ENCODE assay signal across 9 cellular contexts in the genomic region with DNA sequence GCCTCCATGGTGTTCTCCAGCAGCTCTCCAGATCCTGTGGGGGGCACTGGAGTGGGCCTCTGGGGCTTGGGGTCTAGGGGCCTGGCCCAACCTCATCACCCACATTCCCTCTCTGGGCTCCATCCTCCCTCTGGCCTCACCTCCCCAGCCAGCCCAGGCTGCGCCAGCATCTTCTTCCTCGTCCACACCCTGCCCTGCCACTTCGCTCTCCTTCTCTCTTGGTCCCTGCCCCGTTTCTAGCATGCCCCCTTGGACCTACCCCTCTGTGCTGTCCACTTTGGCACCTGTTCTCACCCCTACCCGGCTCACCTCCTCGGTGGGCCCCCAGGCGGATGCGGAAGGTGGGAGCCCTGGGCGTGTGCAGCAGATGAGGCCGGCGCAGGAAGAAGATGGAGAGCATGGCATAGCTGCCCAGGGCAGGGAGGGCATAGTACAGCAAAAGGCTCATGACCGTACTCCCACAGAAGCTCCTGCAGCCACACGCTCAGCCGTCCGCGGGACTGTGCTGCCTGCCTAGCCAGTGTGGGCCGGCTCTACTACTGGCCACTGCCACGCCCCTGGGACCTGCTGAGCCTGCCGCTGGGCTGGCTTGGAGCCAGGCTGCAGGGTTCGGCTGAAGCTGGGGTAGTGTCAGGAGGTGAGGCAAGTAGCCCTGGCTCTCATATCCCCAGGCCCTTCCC. TPM values are rescaled to one million over a fixed set of nuclear protein-coding genes. Genes with fewer than 3 reads are reported as not detected.
DNase-seq lines count a peak whose midpoint lies in the region; ATAC-seq and TF ChIP-seq lines count a peak whose summit lies in the region.
"Had no signal": no experiment of that assay in that cellular context is flagged by ENCODE, and none has a peak within 500 bp of the region (broad histone marks: within the 10 kb centered on the region; RNA-seq: fewer than 3 reads in every experiment).

A gene with protein sequence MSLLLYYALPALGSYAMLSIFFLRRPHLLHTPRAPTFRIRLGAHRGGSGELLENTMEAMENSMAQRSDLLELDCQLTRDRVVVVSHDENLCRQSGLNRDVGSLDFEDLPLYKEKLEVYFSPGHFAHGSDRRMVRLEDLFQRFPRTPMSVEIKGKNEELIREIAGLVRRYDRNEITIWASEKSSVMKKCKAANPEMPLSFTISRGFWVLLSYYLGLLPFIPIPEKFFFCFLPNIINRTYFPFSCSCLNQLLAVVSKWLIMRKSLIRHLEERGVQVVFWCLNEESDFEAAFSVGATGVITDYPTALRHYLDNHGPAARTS (minus strand): TSS at position 507 of the 680 bp plus-strand sequence. CDS start 59 bp downstream, at position 448.

- CTCF ChIA-PET in activated CD8-positive, alpha-beta T cell treated with anti-CD3 and anti-CD28 coated beads, Interleukin-2, amount 10 ng/mL, durations not matched to agents 7 days and 5 days (lab: Charles Lee) = interaction anchor here (0.6 to 3.9 kb wide), 10 partner anchors 8 to 516 kb away, joined by 3 to 27 read pairs (median 6); a partner anchor contains a TSS

- no peak within 1 kb of the TSS for H3K4me3 Mint-ChIP-seq in activated T-cell treated with anti-CD3 and anti-CD28 coated beads, Interleukin-2, amount 50 U/mL, for 72 hours
- H3K4me3 Mint-ChIP-seq in activated CD8-positive, alpha-beta T cell treated with anti-CD3 and anti-CD28 coated beads, Interleukin-2, amount 10 ng/mL, durations not matched to agents 7 days and 5 days = no peak within 1 kb of the TSS
- H3K4me3 Mint-ChIP-seq in type B pancreatic cell = peak within 1 kb of the TSS; percentile 39

- H3K27me3 Mint-ChIP-seq in activated T-cell treated with anti-CD3 and anti-CD28 coated beads, Interleukin-2, amount 50 U/mL, for 72 hours (ENCODE audit: low read depth) = no peaks in the 10 kb centered on the region
- no peaks in the 10 kb centered on the region for H3K27me3 Mint-ChIP-seq in activated CD8-positive, alpha-beta T cell treated with anti-CD3 and anti-CD28 coated beads, Interleukin-2, amount 10 ng/mL, durations not matched to agents 7 days and 5 days (ENCODE audit: low read depth)
- H3K27me3 Mint-ChIP-seq in type B pancreatic cell = no peaks in the 10 kb centered on the region

- H3K9me3 Mint-ChIP-seq in activated T-cell treated with anti-CD3 and anti-CD28 coated beads, Interleukin-2, amount 50 U/mL, for 72 hours = no peaks in the 10 kb centered on the region
- no peaks in the 10 kb centered on the region for H3K9me3 Mint-ChIP-seq in activated CD8-positive, alpha-beta T cell treated with anti-CD3 and anti-CD28 coated beads, Interleukin-2, amount 10 ng/mL, durations not matched to agents 7 days and 5 days (ENCODE audit: insufficient read depth)
- H3K9me3 Mint-ChIP-seq in type B pancreatic cell = no peaks in the 10 kb centered on the region

- peaks cover 10% of the 10 kb centered on the region for H3K4me1 Mint-ChIP-seq in activated T-cell treated with anti-CD3 and anti-CD28 coated beads, Interleukin-2, amount 50 U/mL, for 72 hours (ENCODE audit: low read depth)
- H3K4me1 Mint-ChIP-seq in activated CD8-positive, alpha-beta T cell treated with anti-CD3 and anti-CD28 coated beads, Interleukin-2, amount 10 ng/mL, durations not matched to agents 7 days and 5 days (ENCODE audit: low read depth) = peaks cover 22% of the 10 kb centered on the region
- H3K4me1 Mint-ChIP-seq in type B pancreatic cell (ENCODE audit: unreplicated experiment) = no peaks in the 10 kb centered on the region

- H3K27ac Mint-ChIP-seq in activated T-cell treated with anti-CD3 and anti-CD28 coated beads, Interleukin-2, amount 50 U/mL, for 72 hours = no peak within 1 kb of the TSS
- peak within 1 kb of the TSS; percentile 60 for H3K27ac Mint-ChIP-seq in activated CD8-positive, alpha-beta T cell treated with anti-CD3 and anti-CD28 coated beads, Interleukin-2, amount 10 ng/mL, durations not matched to agents 7 days and 5 days
- peak within 1 kb of the TSS; percentile 43 for H3K27ac Mint-ChIP-seq in type B pancreatic cell

- TF ChIP-seq CTCF in type B pancreatic cell (conservative IDR thresholded peaks at IDR 0.05) = peak; percentile 1

- intact Hi-C loops in left colon (cut with DNase I, micrococcal nuclease) = no loop called here

- POLR2A ChIA-PET in activated CD8-positive, alpha-beta T cell treated with anti-CD3 and anti-CD28 coated beads, Interleukin-2, amount 10 ng/mL, durations not matched to agents 7 days and 5 days (lab: Charles Lee) = interaction anchor here (1.2 to 3.8 kb wide), 2 partner anchors 70 to 73 kb away, joined by 12 to 17 read pairs; a partner anchor contains a TSS

- H3K36me3 Mint-ChIP-seq in activated T-cell treated with anti-CD3 and anti-CD28 coated beads, Interleukin-2, amount 50 U/mL, for 72 hours (ENCODE audit: insufficient read depth in 2 of 2) = peaks cover 0 to 2% of the 10 kb centered on the region in 2 donors
- H3K36me3 Mint-ChIP-seq in activated CD8-positive, alpha-beta T cell treated with anti-CD3 and anti-CD28 coated beads, Interleukin-2, amount 10 ng/mL, durations not matched to agents 7 days and 5 days (ENCODE audit: low read depth) = peaks cover 15% of the 10 kb centered on the region
- H3K36me3 Mint-ChIP-seq in type B pancreatic cell = peaks cover 6% of the 10 kb centered on the region

- no peak for DNase-seq in activated T-cell treated with anti-CD3 and anti-CD28 coated beads, Interleukin-2, amount 50 U/mL, for 72 hours
- no peak for DNase-seq in activated T-cell treated with anti-CD3 and anti-CD28 coated beads, Interleukin-2, amount 50 U/mL, for 1 hour
- no peak for DNase-seq in activated CD8-positive, alpha-beta T cell treated with anti-CD3 and anti-CD28 coated beads, Interleukin-2, amount 10 ng/mL, durations not matched to agents 7 days and 5 days
- DNase-seq in left colon (peak; percentile 88 to 89), type B pancreatic cell (ENCODE audit: extremely low spot score, unreplicated experiment) (no peak), NCI-H345 treated with DMSO at 0.1 percent for 48 hours (lab: John Stamatoyannopoulos, UW; ENCODE audit: unreplicated experiment) (no peak), NAMALWA (ENCODE audit: low spot score) (no peak)
- DNase-seq: NCI-H2171 treated with DMSO at 0.1 percent for 48 hours had no signal

- peak in 1 of 2 donors; percentile 12 for ATAC-seq in activated T-cell treated with anti-CD3 and anti-CD28 coated beads, Interleukin-2, amount 50 U/mL, for 72 hours (replicated peaks in 1 of 2)
- no peak for ATAC-seq in activated CD8-positive, alpha-beta T cell treated with anti-CD3 and anti-CD28 coated beads, Interleukin-2, amount 10 ng/mL, durations not matched to agents 7 days and 5 days
- ATAC-seq in left colon = peak; percentile 65
- ATAC-seq in GM21515 (IDR thresholded peaks at IDR 0.05; ENCODE audit: unreplicated experiment) = no peak

RNA-seq across cellular contexts. Expression of the gene that starts here (rescaled TPM):
- total RNA-seq in activated T-cell treated with anti-CD3 and anti-CD28 coated beads, Interleukin-2, amount 50 U/mL, for 72 hours = 10 to 100 TPM; 13.9 to 20.5 TPM
- 10 to 100 TPM; 10.5 to 12.6 TPM for total RNA-seq in activated CD8-positive, alpha-beta T cell treated with anti-CD3 and anti-CD28 coated beads, Interleukin-2, amount 10 ng/mL, durations not matched to agents 7 days and 5 days
- total RNA-seq in left colon = 10 to 100 TPM; 62.3 to 88.7 TPM
- 19.7 and 23.2 TPM in 2 replicates for total RNA-seq in type B pancreatic cell (ENCODE audit: low replicate concordance)

Comparison
In these comparisons a context has a peak if more than half of its experiments do, and no peak if none do; other contexts are left out.
1. DNase-seq: peak in left colon (2 of 2); none in activated T-cell treated with anti-CD3 and anti-CD28 coated beads, Interleukin-2, amount 50 U/mL, for 72 hours (0 of 2), activated T-cell treated with anti-CD3 and anti-CD28 coated beads, Interleukin-2, amount 50 U/mL, for 1 hour (single experiment), activated CD8-positive, alpha-beta T cell treated with anti-CD3 and anti-CD28 coated beads, Interleukin-2, amount 10 ng/mL, durations not matched to agents 7 days and 5 days (single experiment), type B pancreatic cell (single experiment), NCI-H345 treated with DMSO at 0.1 percent for 48 hours (single experiment) and NAMALWA (single experiment).